1 cellular context compared by ENCODE assay signal in genomic region chr6:160348552-160349441, GRCh38.
A peak's percentile ranks its signal among the peaks of the same experiment; 100 is the strongest.
TF ChIP-seq lines count a peak whose summit lies in the region.

No MANE protein-coding gene starts in this region.

TF ChIP-seq in HepG2, 621 proteins besides CTCF, POLR2A, EP300 and RAD21 (continued from another document and continues in another):
- TF ChIP-seq ATF2 (CRISPR knock-in tag; IDR thresholded peaks at IDR 0.05) (peak; percentile 40; the same call in 1 of the 2 replicates), ZC3H13 (CRISPR knock-in tag; IDR thresholded peaks at IDR 0.05) (peak; percentile 92), PRDM15 (CRISPR knock-in tag; IDR thresholded peaks at IDR 0.05) (no peak; the same call in 1 of the 2 replicates), KDM5A (IDR thresholded peaks at IDR 0.05; ENCODE audit: borderline replicate concordance, low read length) (peak; percentile 15; the same call in 1 of the 2 replicates), NFYC (CRISPR knock-in tag; IDR thresholded peaks at IDR 0.05) (no peak), ZHX2 (IDR thresholded peaks at IDR 0.05; ENCODE audit: low read depth) (no peak; the same call in 1 of the 2 replicates), ZHX2 (CRISPR knock-in tag; IDR thresholded peaks at IDR 0.05; ENCODE audit: borderline replicate concordance) (peak; percentile 26; the same call in 1 of the 2 replicates), RFXANK (CRISPR knock-in tag; IDR thresholded peaks at IDR 0.05) (no peak), MED13 (CRISPR knock-in tag; IDR thresholded peaks at IDR 0.05) (peak; percentile 29; the same call in 1 of the 2 replicates), ATF7-NPFF (CRISPR knock-in tag; IDR thresholded peaks at IDR 0.05; ENCODE audit: low read depth) (peak; percentile 39; the same call in 1 of the 2 replicates), ZNF383 (CRISPR knock-in tag; IDR thresholded peaks at IDR 0.05; ENCODE audit: borderline replicate concordance) (no peak), DBP (CRISPR knock-in tag; IDR thresholded peaks at IDR 0.05; ENCODE audit: not compliant biosample characterization) (peak; percentile 6), ZNF235 (CRISPR knock-in tag; IDR thresholded peaks at IDR 0.05; ENCODE audit: borderline replicate concordance) (0 out of 2 replicates have a peak, but pooled peaks have one; percentile 2), ELK4 (CRISPR knock-in tag; IDR thresholded peaks at IDR 0.05; ENCODE audit: borderline replicate concordance) (no peak), NFIB (CRISPR knock-in tag; IDR thresholded peaks at IDR 0.05; ENCODE audit: borderline replicate concordance) (0 out of 2 replicates have a peak, but pooled peaks have one; percentile 61), ZNF883 (CRISPR knock-in tag; IDR thresholded peaks at IDR 0.05; ENCODE audit: not compliant biosample characterization) (peak; percentile 72), YY1 (IDR thresholded peaks at IDR 0.05; ENCODE audit: insufficient read depth, insufficient replicate concordance, low read depth, low read length) (no peak), BRD4 (CRISPR knock-in tag; IDR thresholded peaks at IDR 0.05) (0 out of 2 replicates have a peak, but pooled peaks have one; percentile 40), ZNF552 (CRISPR knock-in tag; IDR thresholded peaks at IDR 0.05; ENCODE audit: borderline replicate concordance) (no peak), ZNF20 (CRISPR knock-in tag; IDR thresholded peaks at IDR 0.05) (0 out of 2 replicates have a peak, but pooled peaks have one; percentile 48), MIXL1 (CRISPR knock-in tag; IDR thresholded peaks at IDR 0.05) (no peak), YEATS4 (CRISPR knock-in tag; IDR thresholded peaks at IDR 0.05; ENCODE audit: borderline replicate concordance) (peak; percentile 80), PCBP1 (IDR thresholded peaks at IDR 0.05; ENCODE audit: borderline replicate concordance, low read depth, low read length) (no peak), RBFOX2 (IDR thresholded peaks at IDR 0.05; ENCODE audit: low read depth, low read length) (peak; percentile 85), TOPORS (CRISPR knock-in tag; IDR thresholded peaks at IDR 0.05) (no peak), U2AF1 (optimal IDR thresholded peaks at IDR 0.05; ENCODE audit: low read depth, low read length) (peak; percentile 57), HNRNPLL (IDR thresholded peaks at IDR 0.05; ENCODE audit: low read depth, low read length, poor library complexity, severe bottlenecking) (peak; percentile 96), MED8 (CRISPR knock-in tag; IDR thresholded peaks at IDR 0.05; ENCODE audit: insufficient replicate concordance) (peak; percentile 84), REPIN1 (CRISPR knock-in tag; IDR thresholded peaks at IDR 0.05; ENCODE audit: borderline replicate concordance, low read depth) (peak; percentile 82; the same call in 1 of the 2 replicates), ZNF12 (CRISPR knock-in tag; IDR thresholded peaks at IDR 0.05) (no peak), ZNF512 (CRISPR knock-in tag; IDR thresholded peaks at IDR 0.05) (no peak), NFKBIZ (CRISPR knock-in tag; IDR thresholded peaks at IDR 0.05) (no peak; the same call in 1 of the 2 replicates), ATF1 (CRISPR knock-in tag; IDR thresholded peaks at IDR 0.05) (peak; percentile 39; the same call in 1 of the 2 replicates), MAZ (IDR thresholded peaks at IDR 0.05; ENCODE audit: borderline replicate concordance, low read depth, low read length) (0 out of 2 replicates have a peak, but pooled peaks have one; percentile 7), MAZ (CRISPR knock-in tag; IDR thresholded peaks at IDR 0.05; ENCODE audit: low read depth) (0 out of 2 replicates have a peak, but pooled peaks have one; percentile 20), ZNF234 (CRISPR knock-in tag; conservative IDR thresholded peaks at IDR 0.05) (peak; percentile 97; the same call in 1 of the 2 replicates), ELF3 (CRISPR knock-in tag; IDR thresholded peaks at IDR 0.05) (peak; percentile 50; the same call in 1 of the 2 replicates), CCAR2 (optimal IDR thresholded peaks at IDR 0.05; ENCODE audit: low read depth, low read length) (no peak), NR2F6 (IDR thresholded peaks at IDR 0.05) (peak; percentile 91), NR2F6 (CRISPR knock-in tag; IDR thresholded peaks at IDR 0.05) (peak; percentile 90), ZNF275 (CRISPR knock-in tag; IDR thresholded peaks at IDR 0.05; ENCODE audit: borderline replicate concordance) (0 out of 2 replicates have a peak, but pooled peaks have one; percentile 55), ZNF333 (CRISPR knock-in tag; IDR thresholded peaks at IDR 0.05; ENCODE audit: borderline replicate concordance) (0 out of 2 replicates have a peak, but pooled peaks have one; percentile 57), SP5 (CRISPR knock-in tag; IDR thresholded peaks at IDR 0.05; ENCODE audit: borderline replicate concordance, low read depth) (no peak), ZNF225 (CRISPR knock-in tag; IDR thresholded peaks at IDR 0.05) (peak; percentile 21; the same call in 1 of the 2 replicates), ZNF180 (CRISPR knock-in tag; IDR thresholded peaks at IDR 0.05; ENCODE audit: borderline replicate concordance, low read depth) (peak; percentile 24; the same call in 1 of the 2 replicates), ZC3H4 (CRISPR knock-in tag; IDR thresholded peaks at IDR 0.05; ENCODE audit: borderline replicate concordance) (peak; percentile 71), GATAD2A (CRISPR knock-in tag; IDR thresholded peaks at IDR 0.05) (peak; percentile 65), E2F5 (CRISPR knock-in tag; conservative IDR thresholded peaks at IDR 0.05) (no peak), NR2F2 (IDR thresholded peaks at IDR 0.05; ENCODE audit: borderline replicate concordance, low read depth) (peak; percentile 84), ZNF317 (CRISPR knock-in tag; IDR thresholded peaks at IDR 0.05) (peak; percentile 73; the same call in 1 of the 2 replicates)
